ENCODE assay signal across 1 cellular context in genomic region chr14:75141062-75141461, GRCh38.
TF ChIP-seq lines count a peak whose summit lies in the region.

No MANE protein-coding gene starts in this region.

TF ChIP-seq in GM23338, 12 proteins besides CTCF, POLR2A, EP300 and RAD21 (continued from another document):
- no peak for TF ChIP-seq ZNF462 (CRISPR knock-in tag; IDR thresholded peaks at IDR 0.05)
- TF ChIP-seq ZNF331 (CRISPR knock-in tag; IDR thresholded peaks at IDR 0.05; ENCODE audit: low read depth), result no peak
- no peak for TF ChIP-seq POLR2AphosphoS5 (IDR thresholded peaks at IDR 0.05; ENCODE audit: low read depth)
